Comparison of ENCODE assay signal across 8 cellular contexts in the genomic region with DNA sequence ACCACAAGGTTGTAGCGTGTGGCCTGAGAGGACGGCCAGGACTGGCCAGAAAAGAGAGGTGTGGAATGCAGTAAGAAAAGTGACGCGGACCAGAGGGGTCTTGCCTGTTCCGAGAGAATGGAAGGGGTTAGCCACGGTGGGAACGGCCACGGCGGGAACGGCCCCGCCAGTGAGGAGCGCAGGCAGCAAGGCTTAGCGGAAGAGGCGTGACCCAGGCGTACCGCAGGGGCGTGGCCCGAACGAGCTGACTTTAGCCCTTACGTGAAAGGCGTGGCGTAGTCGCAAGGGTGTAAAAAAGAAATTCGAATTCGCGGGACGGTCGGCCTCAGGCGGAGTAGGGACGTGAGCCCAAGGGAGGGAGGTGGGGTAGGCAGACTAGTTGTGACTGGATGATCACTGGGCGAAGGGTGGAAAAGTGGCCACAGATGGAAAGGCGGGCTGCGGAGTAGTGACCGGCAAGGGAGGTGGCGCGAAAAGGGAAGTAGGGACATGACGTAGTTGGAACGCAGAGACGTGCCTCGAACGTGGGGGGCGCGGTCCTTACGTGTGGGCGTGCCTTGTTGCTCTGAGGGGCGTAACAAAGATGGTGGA. TPM values are rescaled to one million over a fixed set of nuclear protein-coding genes. Genes with fewer than 3 reads are reported as not detected.
DNase-seq lines count a peak whose midpoint lies in the region; ATAC-seq, FAIRE-seq and TF ChIP-seq lines count a peak whose summit lies in the region.

No MANE protein-coding gene starts in this region.

- no peaks in the 10 kb centered on the region for H3K27me3 ChIP-seq in iPS-20b (ENCODE audit: insufficient read depth, low read length)
- peaks cover 0 to 3% (median 0%) of the 10 kb centered on the region in 3 donors for H3K27me3 ChIP-seq in skeletal muscle tissue (ENCODE audit: control insufficient read depth in 3 of 3, insufficient read depth in 3 of 3, low read length in 3 of 3)

- no peak for TF ChIP-seq EP300 in A549 (IDR thresholded peaks at IDR 0.05)

- TF ChIP-seq CTCF in A549 (IDR thresholded peaks at IDR 0.05) = no peak

- in situ Hi-C loops in T47D (cut with HindIII; ENCODE audit: low pct_unique_long_range_greater_than_20kb, low sequenced_read_pairs) = no loop called here

- H3K9ac ChIP-seq in iPS-20b (ENCODE audit: low read depth, low read length) (peak overlapping the region; percentile 98), skeletal muscle tissue (ENCODE audit: low read depth in 1 of 3, low read length in 3 of 3) (peak overlapping the region; percentile 79 to 93 (median 93))

- H3K9me3 ChIP-seq in A549 (no peaks in the 10 kb centered on the region), iPS-20b (ENCODE audit: insufficient read depth, low read depth, low read length) (no peaks in the 10 kb centered on the region), skeletal muscle tissue (ENCODE audit: control insufficient read depth in 3 of 3, low read length in 3 of 3) (no peaks in the 10 kb centered on the region)

- DNase-seq in A549 (ENCODE audit: low read depth in 1 of 2, low spot score in 1 of 2) (peak; percentile 51 to 96), NCI-H2107 treated with DMSO at 0.1 percent for 48 hours (lab: John Stamatoyannopoulos, UW; ENCODE audit: unreplicated experiment) (peak; percentile 95), UCSD-AML1 (lab: John Stamatoyannopoulos, UW; ENCODE audit: unreplicated experiment) (peak; percentile 97), T47D (ENCODE audit: low read depth in 1 of 2, low spot score in 1 of 2) (peak; percentile 26 to 95)

- peak overlapping the region; percentile 65 for H3K4me3 ChIP-seq in A549
- H3K4me3 ChIP-seq in iPS-20b (ENCODE audit: low read length) = peak overlapping the region; percentile 94
- peak overlapping the region; percentile 89 to 95 (median 94) for H3K4me3 ChIP-seq in skeletal muscle tissue (ENCODE audit: low read length in 3 of 3)

- CTCF ChIA-PET in A549 (lab: Yijun Ruan, JAX) = interaction anchor here (1.7 kb wide), 1 partner anchor 326 kb away, joined by 4 read pairs; no protein-coding TSS in a partner anchor

- TF ChIP-seq POLR2A in A549 (IDR thresholded peaks at IDR 0.05; ENCODE audit: low read length) = no peak

- H3K4me2 ChIP-seq in A549 = peak overlapping the region; percentile 83

- H3K36me3 ChIP-seq in iPS-20b (ENCODE audit: insufficient read depth, low read depth, low read length) = peaks cover 7% of the 10 kb centered on the region; the same call in 1 of the 2 replicates
- peaks cover 0 to 2% (median 0%) of the 10 kb centered on the region in 3 donors for H3K36me3 ChIP-seq in skeletal muscle tissue (ENCODE audit: control insufficient read depth in 3 of 3, insufficient read depth in 3 of 3, low read length in 3 of 3)

- peak; percentile 65 for FAIRE-seq in A549 (lab: Jason Lieb, UNC)

- WGBS in A549 (ENCODE audit: missing lambda C conversion rate) = 0% methylated on average over 31 of the region's 46 CpGs

- TF ChIP-seq RAD21 in A549 (conservative IDR thresholded peaks at IDR 0.05 in 1 of 2, IDR thresholded peaks at IDR 0.05 in 1 of 2) = no peak

- POLR2A ChIA-PET in A549 (lab: Yijun Ruan, JAX) = interaction anchor here (0.6 to 1.6 kb wide), 6 partner anchors 14 to 1645 kb away, joined by 3 to 8 read pairs (median 4); a partner anchor contains a TSS

- peak overlapping the region; percentile 98 to 100 for H3K27ac ChIP-seq in A549
- peak overlapping the region; percentile 98 for H3K27ac ChIP-seq in iPS-20b (ENCODE audit: low read length)
- peak overlapping the region; percentile 94 for H3K27ac ChIP-seq in skeletal muscle tissue (ENCODE audit: low read depth, low read length)

- H3K4me1 ChIP-seq in A549 = peaks cover 14% of the 10 kb centered on the region; the same call in 1 of the 3 replicates
- H3K4me1 ChIP-seq in iPS-20b (ENCODE audit: insufficient read depth, low read length) = no peaks in the 10 kb centered on the region
- peaks cover 7 to 28% (median 8%) of the 10 kb centered on the region in 3 donors for H3K4me1 ChIP-seq in skeletal muscle tissue (ENCODE audit: control insufficient read depth in 3 of 3, insufficient read depth in 3 of 3, low read length in 3 of 3)

- peak; percentile 94 for ATAC-seq in A549
- ATAC-seq in GM18861 (IDR thresholded peaks at IDR 0.05; ENCODE audit: unreplicated experiment) = peak; percentile 59
- peak; percentile 71 for ATAC-seq in HG03066 (IDR thresholded peaks at IDR 0.05; ENCODE audit: low read depth, unreplicated experiment)

TF ChIP-seq in A549, 52 proteins besides CTCF, POLR2A, EP300 and RAD21:
- TF ChIP-seq, protein P1, sequence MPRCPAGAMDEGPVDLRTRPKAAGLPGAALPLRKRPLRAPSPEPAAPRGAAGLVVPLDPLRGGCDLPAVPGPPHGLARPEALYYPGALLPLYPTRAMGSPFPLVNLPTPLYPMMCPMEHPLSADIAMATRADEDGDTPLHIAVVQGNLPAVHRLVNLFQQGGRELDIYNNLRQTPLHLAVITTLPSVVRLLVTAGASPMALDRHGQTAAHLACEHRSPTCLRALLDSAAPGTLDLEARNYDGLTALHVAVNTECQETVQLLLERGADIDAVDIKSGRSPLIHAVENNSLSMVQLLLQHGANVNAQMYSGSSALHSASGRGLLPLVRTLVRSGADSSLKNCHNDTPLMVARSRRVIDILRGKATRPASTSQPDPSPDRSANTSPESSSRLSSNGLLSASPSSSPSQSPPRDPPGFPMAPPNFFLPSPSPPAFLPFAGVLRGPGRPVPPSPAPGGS (IDR thresholded peaks at IDR 0.05) = peak; percentile 43; the same call in 1 of the 3 replicates
- TF ChIP-seq JUN (IDR thresholded peaks at IDR 0.05) = peak in 1 of 2 experiments; percentile 69; a peak in 3 of 5 replicates
- TF ChIP-seq, protein P2, sequence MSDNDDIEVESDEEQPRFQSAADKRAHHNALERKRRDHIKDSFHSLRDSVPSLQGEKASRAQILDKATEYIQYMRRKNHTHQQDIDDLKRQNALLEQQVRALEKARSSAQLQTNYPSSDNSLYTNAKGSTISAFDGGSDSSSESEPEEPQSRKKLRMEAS (IDR thresholded peaks at IDR 0.05) = peak; percentile 50; the same call in 1 of the 2 replicates
- TF ChIP-seq, protein P3, sequence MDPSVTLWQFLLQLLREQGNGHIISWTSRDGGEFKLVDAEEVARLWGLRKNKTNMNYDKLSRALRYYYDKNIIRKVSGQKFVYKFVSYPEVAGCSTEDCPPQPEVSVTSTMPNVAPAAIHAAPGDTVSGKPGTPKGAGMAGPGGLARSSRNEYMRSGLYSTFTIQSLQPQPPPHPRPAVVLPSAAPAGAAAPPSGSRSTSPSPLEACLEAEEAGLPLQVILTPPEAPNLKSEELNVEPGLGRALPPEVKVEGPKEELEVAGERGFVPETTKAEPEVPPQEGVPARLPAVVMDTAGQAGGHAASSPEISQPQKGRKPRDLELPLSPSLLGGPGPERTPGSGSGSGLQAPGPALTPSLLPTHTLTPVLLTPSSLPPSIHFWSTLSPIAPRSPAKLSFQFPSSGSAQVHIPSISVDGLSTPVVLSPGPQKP (IDR thresholded peaks at IDR 0.05; ENCODE audit: low read depth, low read length) = no peak
- TF ChIP-seq PHF8 (IDR thresholded peaks at IDR 0.05; ENCODE audit: borderline replicate concordance, low read depth) = peak; percentile 72

RNA-seq across cellular contexts. Expression of a gene that starts 10.4 kb away (rescaled TPM):
- polyA plus RNA-seq in A549 (2011; rRNA removed) = 2.5 and 2.6 TPM in 2 replicates
- polyA plus RNA-seq in A549 (2012; cell fraction: cytosol; rRNA removed) = 0.52 and 0.57 TPM in 2 replicates
- polyA plus RNA-seq in A549 (2012; cell fraction: nucleus; rRNA removed) = 0.32 and 0.38 TPM in 2 replicates
- 0.46 to 0.84 TPM (median 0.76 TPM) in 3 replicates for polyA plus RNA-seq in A549 (2017; fragmentation: RNase III; extraction: RNeasy Plus Mini Kit Qiagen cat#74134 plus additional on column Dnase treatment)
- 0.21 TPM in 1 of 2 replicates, not detected in the other for polyA minus RNA-seq in A549 (2011; rRNA and poly(A)+ RNA removed)
- not detected for total RNA-seq in skeletal muscle tissue

Comparison
In these comparisons a context has a peak if more than half of its experiments do, and no peak if none do; other contexts are left out.
1. Peak in every context shown above with its lines: DNase-seq, ATAC-seq, H3K4me3 ChIP-seq and H3K27ac ChIP-seq.